Comparison of ENCODE assay signal across 15 cellular contexts in genomic region chr6:132128424-132128823, GRCh38.
DNase-seq lines count a peak whose midpoint lies in the region; ATAC-seq and TF ChIP-seq lines count a peak whose summit lies in the region.
"Had no signal": no experiment of that assay in that cellular context is flagged by ENCODE, and none has a peak within 500 bp of the region (broad histone marks: within the 10 kb centered on the region; RNA-seq: fewer than 3 reads in every experiment).

No MANE protein-coding gene starts in this region.

- no peak overlapping the region for H4K91ac ChIP-seq in IMR-90 (ENCODE audit: insufficient read depth, low read depth, low read length)

- H2AK5ac ChIP-seq in IMR-90 (ENCODE audit: low read depth, low read length) = no peak overlapping the region

- POLR2A ChIA-PET in IMR-90 (lab: Charles Lee; ENCODE audit: unreplicated experiment) = no interaction called here

- H3K9me3 ChIP-seq in IMR-90 (ENCODE audit: control insufficient read depth, insufficient read depth, low read length) = no peaks in the 10 kb centered on the region
- H3K9me3 ChIP-seq: A549, Caco-2, HAP-1 had no signal

- no peak overlapping the region; the same call in 1 of the 2 replicates for H4K5ac ChIP-seq in IMR-90 (ENCODE audit: low read depth, low read length)

- H2BK20ac ChIP-seq in IMR-90 (ENCODE audit: low read depth, low read length) = no peak overlapping the region

- no peak overlapping the region for H3K4me2 ChIP-seq in IMR-90 (ENCODE audit: low read depth, low read length)
- H3K4me2 ChIP-seq: A549 had no signal

- H2BK5ac ChIP-seq in IMR-90 (ENCODE audit: low read depth, low read length, poor library complexity, severe bottlenecking) = no peak overlapping the region

- H3K14ac ChIP-seq in IMR-90 (replicated peaks; ENCODE audit: low read depth, low read length) = no peak overlapping the region

- in situ Hi-C loops in IMR-90 (cut with MboI; ENCODE audit: low sequenced_read_pairs) = no loop called here

- no peak overlapping the region for H3K23ac ChIP-seq in IMR-90 (ENCODE audit: low read depth, low read length)

- TF ChIP-seq CTCF in IMR-90 (conservative IDR thresholded peaks at IDR 0.05; ENCODE audit: low read depth, low read length) (no peak), fibroblast of villous mesenchyme (IDR thresholded peaks at IDR 0.05; ENCODE audit: insufficient read depth, low read depth, low read length) (no peak)

- CTCF ChIA-PET in IMR-90 (lab: Yijun Ruan, JAX) = interaction anchor here (0.6 to 1.1 kb wide), 2 partner anchors 177 to 355 kb away, joined by 3 to 4 read pairs; partner anchors contain the start of gene CCN2

- no peak for TF ChIP-seq RAD21 in IMR-90 (IDR thresholded peaks at IDR 0.05; ENCODE audit: low read length)

- no peak overlapping the region for H3K27ac ChIP-seq in IMR-90 (ENCODE audit: insufficient read depth, low read length)
- H3K27ac ChIP-seq in caudate nucleus (ENCODE audit: low read depth, low read length) = no peak overlapping the region
- H3K27ac ChIP-seq: A549 had no signal

- dilution Hi-C loops in IMR-90 (cut with HindIII; ENCODE audit: low sequenced_read_pairs, unreplicated experiment) = no loop called here

- peak; percentile 94 for DNase-seq in DMS 273 (lab: John Stamatoyannopoulos, UW; ENCODE audit: unreplicated experiment)
- peak; percentile 40 for DNase-seq in IMR-90
- peak; percentile 25 for DNase-seq in NCI-H2171 treated with DMSO at 0.1 percent for 48 hours (lab: John Stamatoyannopoulos, UW)
- DNase-seq in fibroblast of villous mesenchyme (ENCODE audit: low read depth) = peak; percentile 47
- DNase-seq in caudate nucleus (lab: John Stamatoyannopoulos, UW) = no peak
- DNase-seq in NCI-H226 = no peak
- DNase-seq in LoVo (ENCODE audit: low spot score) = no peak
- DNase-seq: Caco-2; CD8-positive, alpha-beta memory T cell; DMS79; HFFc6 had no signal

- no peak overlapping the region for H4K8ac ChIP-seq in IMR-90 (ENCODE audit: low read depth in 2 of 2, low read length in 2 of 2)

- H4K20me1 ChIP-seq in IMR-90 (ENCODE audit: insufficient read depth, low read length) = no peaks in the 10 kb centered on the region

- H3K9ac ChIP-seq in IMR-90 (ENCODE audit: low read depth, low read length) = no peak overlapping the region

- peak overlapping the region; percentile 72; the same call in 2 of the 3 replicates for H2BK15ac ChIP-seq in IMR-90 (ENCODE audit: low read depth, low read length)

- TF ChIP-seq POLR2A in IMR-90 (IDR thresholded peaks at IDR 0.05; ENCODE audit: low read depth, low read length) = no peak

- peak overlapping the region; percentile 70; the same call in 1 of the 2 replicates for H2BK120ac ChIP-seq in IMR-90 (ENCODE audit: low read depth, low read length)

- no peaks in the 10 kb centered on the region for H3K27me3 ChIP-seq in IMR-90 (ENCODE audit: control insufficient read depth, insufficient read depth, low read length)

- no peak overlapping the region; the same call in 1 of the 2 replicates for H3K4ac ChIP-seq in IMR-90 (ENCODE audit: low read depth, low read length)

- intact Hi-C loops in IMR-90 (cut with micrococcal nuclease) = no loop called here

- H3K4me3 ChIP-seq in IMR-90 (ENCODE audit: insufficient read depth, low read depth, low read length) (no peak overlapping the region), fibroblast of villous mesenchyme (ENCODE audit: low read depth, low read length) (no peak overlapping the region)
- H3K4me3 ChIP-seq: A549, GM12878, HAP-1, K562 had no signal

- peaks cover 9% of the 10 kb centered on the region for H3K9me1 ChIP-seq in IMR-90 (ENCODE audit: insufficient read depth, low read length)

- no peaks in the 10 kb centered on the region for H3K36me3 ChIP-seq in IMR-90 (ENCODE audit: control insufficient read depth, insufficient read depth, low read length)
- H3K36me3 ChIP-seq: HAP-1 had no signal

- H3K18ac ChIP-seq in IMR-90 (ENCODE audit: low read depth, low read length) = 0 out of 2 replicates have a peak overlapping the region, but pooled peaks have one; percentile 89

- H2AFZ ChIP-seq in IMR-90 (replicated peaks; ENCODE audit: low read length, poor library complexity) = no peak overlapping the region

- peaks cover 24% of the 10 kb centered on the region for H3K4me1 ChIP-seq in IMR-90 (ENCODE audit: control insufficient read depth, insufficient read depth, low read length)
- H3K4me1 ChIP-seq: Caco-2 had no signal

- no peaks in the 10 kb centered on the region; a peak in 1 of 4 replicates for H3K79me1 ChIP-seq in IMR-90 (ENCODE audit: low read depth in 1 of 2, low read length in 2 of 2)

- no peak overlapping the region for H3K56ac ChIP-seq in IMR-90 (ENCODE audit: extremely low read depth, insufficient read depth, low read length)

- no CpG with 5 or more reads among the region's 1 CpG for WGBS in IMR-90 (ENCODE audit: extremely low coverage in 2 of 2, insufficient read length in 1 of 2), 2 experiments

- no TSS peak for BruUV-seq in IMR-90 (replicated peaks; lab: Mats Ljungman, UMichigan)

- no peak for ATAC-seq in IMR-90 (ENCODE audit: low read depth)
- ATAC-seq: A549, GM12878, K562 had no signal

- H2AK9ac ChIP-seq in IMR-90 (replicated peaks; ENCODE audit: low read depth, low read length, poor library complexity) = no peak overlapping the region

TF ChIP-seq in IMR-90, 13 proteins besides CTCF, POLR2A, EP300 and RAD21:
- TF ChIP-seq BHLHE40 (IDR thresholded peaks at IDR 0.05; ENCODE audit: low read depth, low read length) (no peak), NFE2L2 (IDR thresholded peaks at IDR 0.05; ENCODE audit: low read depth, low read length) (peak; percentile 12; the same call in 1 of the 2 replicates)

Comparison
In these comparisons a context has a peak if more than half of its experiments do, and no peak if none do; other contexts are left out.
1. DNase-seq: peak in DMS 273 (single experiment), IMR-90 (single experiment), NCI-H2171 treated with DMSO at 0.1 percent for 48 hours (single experiment) and fibroblast of villous mesenchyme (single experiment); none in caudate nucleus (0 of 61), NCI-H226 (single experiment) and LoVo (single experiment).